Comparison of ENCODE assay signal across 19 cellular contexts in genomic region chr1:53642215-53642555, GRCh38.
"Had no signal": no experiment of that assay in that cellular context is flagged by ENCODE, and none has a peak within 500 bp of the region (broad histone marks: within the 10 kb centered on the region; RNA-seq: fewer than 3 reads in every experiment).

No MANE protein-coding gene starts in this region.

- DNase-seq: activated CD4-positive, alpha-beta T cell treated with anti-CD3 and anti-CD28 coated beads, Interleukin-2, amount 50 U/mL, for 1 hour; activated gamma-delta T cell; activated T-cell treated with anti-CD3 and anti-CD28 coated beads, Interleukin-2, amount 50 U/mL, for 4 hours; amygdala; body of pancreas; caudate nucleus; erythroblast; foreskin melanocyte; naive thymus-derived CD4-positive, alpha-beta T cell; stimulated activated CD4-positive, alpha-beta T cell treated with anti-CD3 and anti-CD28 coated beads, Interleukin-12 subunit alpha, Interleukin-12 subunit beta, amount 100 ng/mL, for 4 hours; stimulated activated CD4-positive, alpha-beta T cell treated with anti-CD3 and anti-CD28 coated beads, Interleukin-1b, Interleukin-23, amount 100 ng/mL, for 48 hours; T-helper 1 cell; T-helper 9 cell; transverse colon had no signal

- H3K4me1 ChIP-seq: body of pancreas, parathyroid adenoma, suprapubic skin, transverse colon had no signal

- H3K27me3 ChIP-seq: body of pancreas, suprapubic skin, transverse colon, vagina had no signal

- H3K36me3 ChIP-seq: suprapubic skin, transverse colon, vagina had no signal

- H3K4me3 ChIP-seq: body of pancreas, SK-N-MC, suprapubic skin, transverse colon, vagina had no signal

- H3K9me3 ChIP-seq: body of pancreas, suprapubic skin, transverse colon, vagina had no signal

- ATAC-seq: activated T-cell treated with anti-CD3 and anti-CD28 coated beads, Interleukin-2, amount 50 U/mL, for 4 hours; body of pancreas; left ventricle myocardium superior; naive thymus-derived CD4-positive, alpha-beta T cell had no signal

- H3K27ac ChIP-seq: body of pancreas, parathyroid adenoma, SK-N-MC, suprapubic skin, transverse colon, vagina had no signal
